ENCODE assay signal across 9 cellular contexts in the genomic region with DNA sequence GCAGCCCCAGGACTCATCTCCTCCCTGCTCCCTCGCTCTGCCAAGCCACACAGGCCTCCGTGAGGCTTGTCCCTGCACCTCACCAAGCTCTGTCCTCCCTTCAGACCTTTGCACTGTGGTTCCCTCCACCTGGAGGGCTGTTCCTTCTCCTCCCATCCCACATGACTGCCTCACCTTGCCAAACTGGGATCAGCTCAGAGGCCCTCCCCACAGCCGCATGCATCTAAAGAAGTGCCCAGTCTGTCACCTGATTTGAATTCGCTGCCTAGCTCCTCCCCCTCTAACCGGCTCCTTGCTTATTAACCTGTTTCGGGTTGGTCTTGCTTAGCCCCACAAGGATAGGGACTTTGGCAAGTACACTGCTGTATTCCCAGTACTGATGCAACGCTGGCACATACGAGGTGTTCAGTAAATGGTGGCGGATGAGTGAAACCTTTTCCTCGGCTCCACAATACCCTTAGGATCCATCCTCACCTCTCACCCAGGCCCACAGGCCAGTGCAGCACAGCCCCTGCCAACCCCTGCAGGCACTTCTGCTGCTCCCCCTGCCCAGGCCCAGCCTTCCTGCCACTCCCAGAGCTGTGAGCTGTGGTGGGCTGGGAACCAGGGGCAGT. TPM values are rescaled to one million over a fixed set of nuclear protein-coding genes. Genes with fewer than 3 reads are reported as not detected.
DNase-seq lines count a peak whose midpoint lies in the region; ATAC-seq and TF ChIP-seq lines count a peak whose summit lies in the region.
"Had no signal": no experiment of that assay in that cellular context is flagged by ENCODE, and none has a peak within 500 bp of the region (broad histone marks: within the 10 kb centered on the region; RNA-seq: fewer than 3 reads in every experiment).

No MANE protein-coding gene starts in this region.

- TF ChIP-seq CTCF in cardiac muscle cell (IDR thresholded peaks at IDR 0.05; ENCODE audit: low read depth, low read length) (no peak), coronary artery (IDR thresholded peaks at IDR 0.05) (no peak), uterus (IDR thresholded peaks at IDR 0.05) (no peak)

- H3K36me3 ChIP-seq in cardiac muscle cell (no peaks in the 10 kb centered on the region), uterus (no peaks in the 10 kb centered on the region)

- no peak for TF ChIP-seq POLR2A in uterus (IDR thresholded peaks at IDR 0.05)

- ATAC-seq in GM18517 (IDR thresholded peaks at IDR 0.05; ENCODE audit: unreplicated experiment) (no peak), HG02981 (IDR thresholded peaks at IDR 0.05; ENCODE audit: unreplicated experiment) (no peak)

- no peak for DNase-seq in cardiac muscle cell (ENCODE audit: low read depth in 1 of 2, low spot score in 1 of 2)
- no peak for DNase-seq in cardiac septum (ENCODE audit: low spot score)
- DNase-seq in coronary artery (ENCODE audit: low spot score) = peak; percentile 54
- DNase-seq in mucosa of gallbladder (ENCODE audit: low spot score) = peak; percentile 83
- no peak for DNase-seq in uterus
- no peak for DNase-seq in ACHN
- DNase-seq: NCI-H345 had no signal

- H3K27ac ChIP-seq in cardiac muscle cell = peak overlapping the region; percentile 53
- H3K27ac ChIP-seq in coronary artery = peak overlapping the region in 1 of 2 donors; percentile 45
- peak overlapping the region; percentile 77 to 78 for H3K27ac ChIP-seq in uterus

- intact Hi-C loops in cardiac septum (cut with DNase I) (loop anchor here (5.0 kb wide), 1 partner anchor 58 kb away; no protein-coding TSS in a partner anchor), uterus (cut with DNase I; ENCODE audit: low total_unique reads) (no loop called here)

- H3K4me1 ChIP-seq in cardiac muscle cell (ENCODE audit: low read depth) (peaks cover 22% of the 10 kb centered on the region), uterus (peaks cover 11 to 56% of the 10 kb centered on the region in 2 donors)

- H3K4me3 ChIP-seq in cardiac muscle cell (no peak overlapping the region), coronary artery (no peak overlapping the region), uterus (no peak overlapping the region)

- H3K9me3 ChIP-seq in cardiac muscle cell (ENCODE audit: low read depth) (no peaks in the 10 kb centered on the region), uterus (no peaks in the 10 kb centered on the region)

- H3K27me3 ChIP-seq in cardiac muscle cell (no peaks in the 10 kb centered on the region), uterus (no peaks in the 10 kb centered on the region)

- in situ Hi-C loops in ACHN (cut with HindIII; ENCODE audit: low pct_ligation_motif_present, low pct_unique_long_range_greater_than_20kb, low sequenced_read_pairs) = no loop called here

RNA-seq across cellular contexts. Expression of a gene that starts 4.4 kb away (rescaled TPM):
- 119 and 193 TPM in 2 replicates for total RNA-seq in cardiac muscle cell
- 60.1 and 80.1 TPM in 2 replicates for polyA plus RNA-seq in cardiac muscle cell
- total RNA-seq in cardiac septum = 116 TPM
- 119 TPM for total RNA-seq in mucosa of gallbladder
- 100 to 1,000 TPM in 2 of 4 donors, 10 to 100 TPM in 2; 32.6 to 177 (median 95.2) TPM for total RNA-seq in uterus

RNA-seq across cellular contexts. Expression of a gene that starts 54.2 kb away (rescaled TPM):
- total RNA-seq in cardiac muscle cell (0.21 TPM in 1 of 2 replicates, not detected in the other), cardiac septum (0.32 TPM), mucosa of gallbladder (0.43 TPM), uterus (under 1 TPM in 2 of 4 donors, not detected in 2; 0.21 to 0.61 TPM)
- 0.31 TPM in 1 of 2 replicates, not detected in the other for polyA plus RNA-seq in cardiac muscle cell

Comparison
In these comparisons a context has a peak if more than half of its experiments do, and no peak if none do; other contexts are left out.
1. DNase-seq: peak in coronary artery (single experiment) and mucosa of gallbladder (single experiment); none in cardiac muscle cell (0 of 2), cardiac septum (single experiment), uterus (0 of 2) and ACHN (single experiment).